23 cellular contexts compared by ENCODE assay signal in genomic region chr4:6625256-6625655, GRCh38. TPM values are rescaled to one million over a fixed set of nuclear protein-coding genes. Genes with fewer than 3 reads are reported as not detected.
DNase-seq lines count a peak whose midpoint lies in the region; ATAC-seq, FAIRE-seq and TF ChIP-seq lines count a peak whose summit lies in the region.
"Had no signal": no experiment of that assay in that cellular context is flagged by ENCODE, and none has a peak within 500 bp of the region (broad histone marks: within the 10 kb centered on the region; RNA-seq: fewer than 3 reads in every experiment).

No MANE protein-coding gene starts in this region.

- intact Hi-C loops in CD14-positive monocyte (cut with micrococcal nuclease): no loop called here
- intact Hi-C loops in K562 (cut with micrococcal nuclease): no loop called here
- intact Hi-C loops in adrenal gland (cut with DNase I): no loop called here

- peak overlapping the region; percentile 41; the same call in 1 of the 2 replicates for H3K4me2 ChIP-seq in K562 (ENCODE audit: insufficient read depth, low read length)
- H3K4me2 ChIP-seq: A549 had no signal

- H3K27ac ChIP-seq in HEK293 (ENCODE audit: extremely low read depth, low read depth, low read length) (no peak overlapping the region), K562 (ENCODE audit: extremely low read depth, low read depth, low read length) (no peak overlapping the region), adrenal gland (no peak overlapping the region)
- H3K27ac ChIP-seq: A549 had no signal

- H4K20me1 ChIP-seq in K562 (replicated peaks; ENCODE audit: control insufficient read depth, insufficient read depth, low read length): no peaks in the 10 kb centered on the region

- no peak overlapping the region; a peak in 1 of 4 replicates for H3K9ac ChIP-seq in K562 (ENCODE audit: insufficient read depth in 1 of 2, low read depth in 2 of 2, low read length in 2 of 2)

- ATAC-seq in K562 (peak; percentile 65), GM21737 (IDR thresholded peaks at IDR 0.05; ENCODE audit: unreplicated experiment) (no peak)
- ATAC-seq: A549, HCT116 had no signal

- H3K27ac Mint-ChIP-seq in CD14-positive monocyte: no peak overlapping the region
- H3K27ac Mint-ChIP-seq: B cell had no signal

- FAIRE-seq in K562 (lab: Jason Lieb, UNC): peak; percentile 23
- FAIRE-seq: A549, GM12891 had no signal

- BruUV-seq in K562 (replicated peaks; lab: Mats Ljungman, UMichigan): no TSS peak

- no peaks in the 10 kb centered on the region for H3K4me1 Mint-ChIP-seq in CD14-positive monocyte
- H3K4me1 Mint-ChIP-seq: B cell had no signal

- H3K36me3 Mint-ChIP-seq in CD14-positive monocyte: peaks cover 16% of the 10 kb centered on the region in 2 donors

- 12% methylated on average over 9 of the region's 9 CpGs for WGBS in K562 (ENCODE audit: insufficient coverage, low coverage, missing lambda C conversion rate)
- 80 to 90% (median 87%) methylated on average over 9 of the region's 9 CpGs for WGBS in adrenal gland, 4 donors

- TF ChIP-seq CTCF in CD14-positive monocyte (IDR thresholded peaks at IDR 0.05): no peak
- TF ChIP-seq CTCF in HEK293 (tag by site-specific recombination; IDR thresholded peaks at IDR 0.05): no peak
- TF ChIP-seq CTCF in K562 (IDR thresholded peaks at IDR 0.05 in 2 of 3, conservative IDR thresholded peaks at IDR 0.05 in 1 of 3; ENCODE audit: insufficient read depth in 2 of 3, low read depth in 1 of 3, low read length in 3 of 3): no peak
- no peak for TF ChIP-seq CTCF in adrenal gland (IDR thresholded peaks at IDR 0.05)

- H3K27me3 ChIP-seq in K562 (ENCODE audit: control insufficient read depth in 2 of 2, insufficient read depth in 2 of 2, low read length in 2 of 2): no peaks in the 10 kb centered on the region
- no peaks in the 10 kb centered on the region for H3K27me3 ChIP-seq in MG63
- no peaks in the 10 kb centered on the region for H3K27me3 ChIP-seq in adrenal gland

- H3K36me3 ChIP-seq in HEK293 (ENCODE audit: control insufficient read depth in 2 of 2, insufficient read depth in 1 of 2, low read length in 2 of 2) (no peaks in the 10 kb centered on the region), K562 (ENCODE audit: control insufficient read depth, insufficient read depth, low read length) (no peaks in the 10 kb centered on the region), MG63 (no peaks in the 10 kb centered on the region), adrenal gland (replicated peaks in 1 of 2) (no peaks in the 10 kb centered on the region)

- H2AFZ ChIP-seq in K562 (ENCODE audit: low read depth, low read length): peak overlapping the region; percentile 40; the same call in 1 of the 2 replicates

- H3K9me3 ChIP-seq in HEK293 (ENCODE audit: control insufficient read depth, insufficient read depth, low read depth, low read length) (no peaks in the 10 kb centered on the region), K562 (replicated peaks; ENCODE audit: control insufficient read depth, insufficient read depth, low read depth, low read length) (no peaks in the 10 kb centered on the region), MG63 (no peaks in the 10 kb centered on the region), adrenal gland (replicated peaks in 1 of 3) (no peaks in the 10 kb centered on the region)
- H3K9me3 ChIP-seq: A549 had no signal

- H3K4me1 ChIP-seq in HEK293 (ENCODE audit: control insufficient read depth, insufficient read depth, low read length) (no peaks in the 10 kb centered on the region), K562 (replicated peaks in 1 of 2; ENCODE audit: control insufficient read depth in 2 of 2, insufficient read depth in 2 of 2, low read length in 2 of 2) (peaks cover 6 to 15% of the 10 kb centered on the region in 2 experiments), adrenal gland (replicated peaks in 1 of 2) (no peaks in the 10 kb centered on the region)
- H3K4me1 ChIP-seq: A549 had no signal

- H3K79me2 ChIP-seq in K562 (ENCODE audit: control insufficient read depth, insufficient read depth, low read length): no peaks in the 10 kb centered on the region; the same call in 2 of the 3 replicates

- H3K4me3 ChIP-seq in HEK293 (ENCODE audit: low read depth, low read length) (no peak overlapping the region), K562 (no peak overlapping the region), MG63 (no peak overlapping the region), adrenal gland (no peak overlapping the region)
- H3K4me3 ChIP-seq: A549 had no signal

- TF ChIP-seq POLR2A in K562 (conservative IDR thresholded peaks at IDR 0.05) (no peak), adrenal gland (IDR thresholded peaks at IDR 0.05) (no peak)

- no peak for TF ChIP-seq EP300 in K562 (IDR thresholded peaks at IDR 0.05; ENCODE audit: low read length)

- H3K9me3 Mint-ChIP-seq in CD14-positive monocyte: peaks cover 0 to 2% (median 0%) of the 10 kb centered on the region in 7 donors

- H3K4me3 Mint-ChIP-seq in CD14-positive monocyte: no peak overlapping the region
- H3K4me3 Mint-ChIP-seq: B cell had no signal

- TF ChIP-seq RAD21 in K562 (CRISPR knock-in tag; conservative IDR thresholded peaks at IDR 0.05 in 1 of 2, IDR thresholded peaks at IDR 0.05 in 1 of 2): no peak

- in situ Hi-C loops in K562 (cut with MboI): no loop called here

- CTCF ChIA-PET in HEK293 (lab: Yijun Ruan, JAX): no interaction called here
- CTCF ChIA-PET in K562 (lab: Yijun Ruan, JAX; ENCODE audit: low intra/inter-chr PET ratio): no interaction called here

- DNase-seq in CD14-positive monocyte (ENCODE audit: low spot score): peak; percentile 8
- peak; percentile 88 for DNase-seq in NCI-H69 (lab: John Stamatoyannopoulos, UW)
- DNase-seq in K562 (ENCODE audit: extremely low read depth in 1 of 4, low spot score in 3 of 4): peak in 1 of 4 experiments; percentile 31
- no peak for DNase-seq in MG63
- DNase-seq in OCI-M2 (lab: John Stamatoyannopoulos, UW; ENCODE audit: unreplicated experiment): no peak
- no peak for DNase-seq in adrenal gland
- DNase-seq: DMS 273 treated with DMSO at 0.1 percent for 48 hours, DMS79 treated with DMSO at 0.1 percent for 48 hours, GOT3, IMR-90, MV-4-11, NCI-H1105 treated with DMSO at 0.1 percent for 48 hours, NCI-H187 treated with DMSO at 0.1 percent for 48 hours, NCI-H345, NCI-H524, SIG-M5, T-helper 1 cell had no signal

- H3K27me3 Mint-ChIP-seq in CD14-positive monocyte (ENCODE audit: low read depth in 3 of 3): peaks cover 3 to 5% (median 3%) of the 10 kb centered on the region in 3 donors
- H3K27me3 Mint-ChIP-seq: B cell had no signal

- H3K9me1 ChIP-seq in K562 (ENCODE audit: control insufficient read depth, insufficient read depth, low read length): no peaks in the 10 kb centered on the region

- POLR2A ChIA-PET in HEK293 (lab: Yijun Ruan, JAX) (interaction anchor here (0.7 kb wide), 1 partner anchor 12 kb away, joined by 4 read pairs; no protein-coding TSS in a partner anchor), K562 (lab: Yijun Ruan, JAX) (interaction anchor here (1.0 kb wide), 1 partner anchor 65 kb away, joined by 4 read pairs; no protein-coding TSS in a partner anchor)

TF ChIP-seq in HEK293, 187 proteins besides CTCF, POLR2A, EP300 and RAD21 (continues in another document):
- TF ChIP-seq SP7 (tag by site-specific recombination; IDR thresholded peaks at IDR 0.05): peak; percentile 83

RNA-seq across cellular contexts. Expression of gene MRFAP1, which starts 15.2 kb away (rescaled TPM):
- polyA plus RNA-seq in CD14-positive monocyte (100 to 1,000 TPM; 171 to 180 TPM), K562 (2011; rRNA removed) (123 and 143 TPM in 2 replicates), K562 (2014; fragmentation: Illumina TruSeq; extraction: Trizol) (185 and 221 TPM in 2 replicates), K562 (2014; fragmentation: Nextera tagmentation; extraction: Ambion mirVana) (10 to 100 TPM; 46.0 to 59.9 TPM), K562 (2014; rRNA removed) (251 and 255 TPM in 2 replicates), adrenal gland (100 to 1,000 TPM; 191 to 618 (median 218) TPM)
- total RNA-seq in K562 (2011; cell fraction: chromatin; rRNA removed; ENCODE audit: low replicate concordance): 15.5 and 27.2 TPM in 2 replicates
- 14.7 and 15.3 TPM in 2 replicates for total RNA-seq in K562 (2011; cell fraction: nucleolus; rRNA removed)
- total RNA-seq in K562 (2011; cell fraction: nucleoplasm; rRNA removed): 23.0 and 24.2 TPM in 2 replicates
- total RNA-seq in K562 (2014; rRNA removed) (147 and 234 TPM in 2 replicates), K562 (2014; rRNA removed; fragmentation: Illumina TruSeq; extraction: Trizol) (151 and 173 TPM in 2 replicates), K562 (2015; rRNA removed; fragmentation: Illumina TruSeq; extraction: Trizol) (163 and 171 TPM in 2 replicates), K562 (2021) (257 and 270 TPM in 2 replicates), adrenal gland (100 to 1,000 TPM; 287 to 501 (median 363) TPM)
- 93.5 and 146 TPM in 2 replicates for polyA plus RNA-seq in K562 (2011; cell fraction: cytosol; rRNA removed)
- 74.4 and 83.5 TPM in 2 replicates for polyA plus RNA-seq in K562 (2011; cell fraction: nucleus; rRNA removed)
- polyA plus RNA-seq in K562 (2012): 285 and 344 TPM in 2 replicates
- polyA minus RNA-seq in K562 (2011; rRNA and poly(A)+ RNA removed): 49.7 and 58.2 TPM in 2 replicates
- 37.6 and 63.5 TPM in 2 replicates for polyA minus RNA-seq in K562 (2011; cell fraction: cytosol; rRNA and poly(A)+ RNA removed)
- 13.9 and 29.2 TPM in 2 replicates for polyA minus RNA-seq in K562 (2011; cell fraction: nucleus; rRNA and poly(A)+ RNA removed)
- total RNA-seq in MG63 (2014; rRNA removed; shearing (Covaris generic); ENCODE audit: low replicate concordance): 155 and 175 TPM in 2 replicates

RNA-seq across cellular contexts. Expression of gene MAN2B2, which starts 50.3 kb away (rescaled TPM):
- polyA plus RNA-seq in CD14-positive monocyte (10 to 100 TPM in 1 of 2 donors, 1 to 10 TPM in 1; 9.6 to 10.6 TPM), K562 (2011; rRNA removed) (2.5 and 3.7 TPM in 2 replicates), K562 (2014; fragmentation: Illumina TruSeq; extraction: Trizol) (3.7 and 4.8 TPM in 2 replicates), K562 (2014; fragmentation: Nextera tagmentation; extraction: Ambion mirVana) (under 1 TPM; 0.21 to 0.27 TPM), K562 (2014; rRNA removed) (4.2 and 4.9 TPM in 2 replicates), adrenal gland (10 to 100 TPM in 2 of 3 donors, 1 to 10 TPM in 1; 9.3 to 15.7 (median 14.6) TPM)
- 7.7 and 16.2 TPM in 2 replicates for total RNA-seq in K562 (2011; cell fraction: chromatin; rRNA removed; ENCODE audit: low replicate concordance)
- total RNA-seq in K562 (2011; cell fraction: nucleolus; rRNA removed): 17.6 and 18.3 TPM in 2 replicates
- total RNA-seq in K562 (2011; cell fraction: nucleoplasm; rRNA removed): 12.6 TPM in 2 replicates
- total RNA-seq in K562 (2014; rRNA removed) (5.3 and 6.0 TPM in 2 replicates), K562 (2014; rRNA removed; fragmentation: Illumina TruSeq; extraction: Trizol) (1.7 TPM in 2 replicates), K562 (2015; rRNA removed; fragmentation: Illumina TruSeq; extraction: Trizol) (3.8 and 4.1 TPM in 2 replicates), K562 (2021) (8.5 and 8.8 TPM in 2 replicates), adrenal gland (10 to 100 TPM; 24.9 to 50.6 (median 32.8) TPM)
- 3.8 and 8.3 TPM in 2 replicates for polyA plus RNA-seq in K562 (2011; cell fraction: cytosol; rRNA removed)
- 8.0 and 12.5 TPM in 2 replicates for polyA plus RNA-seq in K562 (2011; cell fraction: nucleus; rRNA removed)
- polyA plus RNA-seq in K562 (2012): 5.9 and 18.3 TPM in 2 replicates
- 2.5 and 3.6 TPM in 2 replicates for polyA minus RNA-seq in K562 (2011; rRNA and poly(A)+ RNA removed)
- 6.9 and 13.0 TPM in 2 replicates for polyA minus RNA-seq in K562 (2011; cell fraction: cytosol; rRNA and poly(A)+ RNA removed)
- polyA minus RNA-seq in K562 (2011; cell fraction: nucleus; rRNA and poly(A)+ RNA removed): 5.7 and 6.0 TPM in 2 replicates
- 2.8 and 5.0 TPM in 2 replicates for total RNA-seq in MG63 (2014; rRNA removed; shearing (Covaris generic); ENCODE audit: low replicate concordance)

Comparison
In these comparisons a context has a peak if more than half of its experiments do, and no peak if none do; other contexts are left out.
1. DNase-seq: peak in CD14-positive monocyte (single experiment) and NCI-H69 (single experiment); none in MG63 (single experiment), OCI-M2 (single experiment) and adrenal gland (0 of 7).